ENCODE assay signal across 9 cellular contexts in the genomic region with DNA sequence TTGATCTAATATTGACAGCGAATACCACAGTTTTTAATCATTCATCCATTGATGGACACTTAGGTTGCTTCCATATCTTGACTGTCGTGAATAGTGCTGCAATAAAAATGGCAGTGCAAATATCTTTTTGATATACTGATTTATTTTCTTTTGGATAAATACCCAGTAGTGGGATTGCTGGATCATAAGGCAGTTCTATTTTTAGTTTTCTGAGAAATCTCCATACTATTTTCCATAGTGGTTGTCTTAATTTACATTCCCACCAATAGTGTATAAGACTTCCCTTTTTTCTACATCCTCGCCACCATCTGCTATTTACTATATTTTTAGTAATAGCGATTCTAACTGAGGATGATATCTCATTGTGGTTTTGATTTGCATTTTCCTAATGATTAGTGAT.
"Had no signal": no experiment of that assay in that cellular context is flagged by ENCODE, and none has a peak within 500 bp of the region (broad histone marks: within the 10 kb centered on the region; RNA-seq: fewer than 3 reads in every experiment).

No MANE protein-coding gene starts in this region.

- H3K9ac ChIP-seq: GM23248 had no signal

- H3K4me3 ChIP-seq: GM23248, GM23338, HAP-1 had no signal

- H2AFZ ChIP-seq: GM23248, GM23338 had no signal

- H3K9me3 ChIP-seq: HAP-1 had no signal

- H3K4me2 ChIP-seq: GM23338 had no signal

- H3K27ac ChIP-seq: GM23248 had no signal

- DNase-seq: GM23248, GOT3, H7, H9, HCEC 1CT, HFFc6 had no signal

- H3K36me3 ChIP-seq: HAP-1 had no signal

- H3K4me1 ChIP-seq: HAP-1 had no signal

- ATAC-seq: GM23338, HCT116 had no signal
